In the genomic region with DNA sequence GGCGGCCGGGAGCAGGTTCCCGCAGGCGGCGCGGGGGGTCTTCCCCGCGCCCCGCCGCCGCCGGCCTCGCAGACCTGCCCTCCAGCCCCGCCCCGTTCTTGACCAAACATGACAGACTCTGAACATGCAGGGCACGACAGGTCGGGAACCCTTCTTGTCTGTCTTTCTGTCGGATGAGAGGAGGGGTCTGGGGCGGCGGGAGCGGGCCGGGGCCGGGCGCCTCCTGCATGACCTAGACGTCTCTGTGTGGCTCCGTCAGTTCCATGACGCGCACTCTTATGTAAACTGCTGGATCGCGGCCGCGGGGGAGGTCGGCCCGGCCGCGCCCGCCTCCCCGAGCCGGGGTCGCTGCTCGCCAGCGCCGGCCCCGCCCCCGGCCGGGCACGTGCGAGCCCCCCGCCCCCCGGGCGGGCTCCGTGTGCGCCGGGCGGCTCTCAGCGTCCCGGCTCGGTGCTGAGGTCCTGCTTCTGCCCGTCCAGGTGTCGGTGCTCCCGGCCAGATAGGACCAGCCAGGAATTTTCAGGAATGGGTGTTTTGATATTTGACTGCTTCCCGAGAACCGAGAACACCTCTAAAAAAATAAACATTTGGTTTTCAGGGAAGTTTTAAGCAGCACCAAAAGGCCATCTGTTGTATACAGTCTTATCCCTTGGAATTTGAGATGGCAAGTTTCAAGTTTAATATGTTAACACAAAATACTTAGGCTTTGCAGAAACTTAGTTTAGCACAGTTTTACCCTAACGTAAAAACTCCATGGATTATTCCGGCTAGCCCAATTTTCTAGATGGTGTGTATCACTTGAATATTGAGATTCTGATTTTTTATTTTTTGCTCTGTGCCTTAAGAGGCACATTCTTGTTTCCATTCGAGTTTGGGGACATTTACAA, we compare ENCODE assay signal across 8 cellular contexts. TPM values are rescaled to one million over a fixed set of nuclear protein-coding genes. Genes with fewer than 3 reads are reported as not detected.
DNase-seq lines count a peak whose midpoint lies in the region; ATAC-seq, FAIRE-seq and TF ChIP-seq lines count a peak whose summit lies in the region.

No MANE protein-coding gene starts in this region.

- peak; percentile 46 to 84 for TF ChIP-seq POLR2A in thyroid gland (IDR thresholded peaks at IDR 0.05)

- no peak for FAIRE-seq in pancreas (lab: Jason Lieb, UNC)

- peaks cover 0 to 14% (median 6%) of the 10 kb centered on the region in 3 donors for H3K4me1 ChIP-seq in pancreas
- H3K4me1 ChIP-seq in thyroid gland: peaks cover 11 to 17% of the 10 kb centered on the region in 2 donors

- H3K9me3 ChIP-seq in pancreas (no peaks in the 10 kb centered on the region), thyroid gland (no peaks in the 10 kb centered on the region)

- H3K9me3 Mint-ChIP-seq in HFFc6: no peaks in the 10 kb centered on the region
- H3K9me3 Mint-ChIP-seq in activated naive CD8-positive, alpha-beta T cell treated with anti-CD3 and anti-CD28 coated beads for 36 hours: no peaks in the 10 kb centered on the region

- WGBS in pancreas, 2 donors: 1% methylated on average over 61 to 66 of the region's 66 CpGs
- 2% methylated on average over 23 of the region's 66 CpGs for WGBS in thyroid gland, 2 donors

- H3K36me3 Mint-ChIP-seq in HFFc6 (ENCODE audit: low read depth): no peaks in the 10 kb centered on the region
- no peaks in the 10 kb centered on the region for H3K36me3 Mint-ChIP-seq in activated naive CD8-positive, alpha-beta T cell treated with anti-CD3 and anti-CD28 coated beads for 36 hours

- peak overlapping the region; percentile 92 for H3K4me3 Mint-ChIP-seq in HFFc6
- peak overlapping the region; percentile 92 for H3K4me3 Mint-ChIP-seq in activated naive CD8-positive, alpha-beta T cell treated with anti-CD3 and anti-CD28 coated beads for 36 hours

- no peaks in the 10 kb centered on the region for H3K27me3 Mint-ChIP-seq in HFFc6 (ENCODE audit: insufficient read depth)
- no peaks in the 10 kb centered on the region for H3K27me3 Mint-ChIP-seq in activated naive CD8-positive, alpha-beta T cell treated with anti-CD3 and anti-CD28 coated beads for 36 hours

- DNase-seq in HFFc6: peak; percentile 60
- DNase-seq in NAMALWA (ENCODE audit: low spot score): peak; percentile 90
- DNase-seq in SKM-1 treated with dmso at 0.1 percent for 144 hours (lab: John Stamatoyannopoulos, UW; ENCODE audit: unreplicated experiment): peak; percentile 65
- peak; percentile 83 for DNase-seq in activated naive CD8-positive, alpha-beta T cell treated with anti-CD3 and anti-CD28 coated beads for 36 hours
- DNase-seq in Right ventricle myocardium inferior (ENCODE audit: missing footprints): peak; percentile 93
- peak; percentile 90 to 95 (median 92) for DNase-seq in pancreas
- peak; percentile 91 to 92 for DNase-seq in thyroid gland

- H3K27me3 ChIP-seq in pancreas (no peaks in the 10 kb centered on the region), thyroid gland (no peaks in the 10 kb centered on the region)

- ATAC-seq in Right ventricle myocardium inferior: peak; percentile 89
- peak; percentile 81 to 89 (median 87) for ATAC-seq in pancreas

- peak overlapping the region; percentile 100 for H3K27ac ChIP-seq in pancreas
- H3K27ac ChIP-seq in thyroid gland: peak overlapping the region; percentile 95 to 100 (median 100)

- TF ChIP-seq CTCF in HFFc6 (IDR thresholded peaks at IDR 0.05): no peak
- no peak for TF ChIP-seq CTCF in pancreas (IDR thresholded peaks at IDR 0.05)
- no peak for TF ChIP-seq CTCF in thyroid gland (IDR thresholded peaks at IDR 0.05)

- intact Hi-C loops in Right ventricle myocardium inferior (cut with DNase I) (loop anchor here (1.0 to 2.0 kb wide), 2 partner anchors 21 to 221 kb away; partner anchors contain the start of genes TMEM87B and ZC3H8), pancreas (cut with DNase I) (no loop called here), thyroid gland (cut with DNase I) (no loop called here)

- peak overlapping the region; percentile 95 for H3K27ac Mint-ChIP-seq in HFFc6
- peak overlapping the region; percentile 98 for H3K27ac Mint-ChIP-seq in activated naive CD8-positive, alpha-beta T cell treated with anti-CD3 and anti-CD28 coated beads for 36 hours

- H3K4me3 ChIP-seq in GM08714 (ENCODE audit: low read length) (peak overlapping the region; percentile 73), pancreas (peak overlapping the region; percentile 58 to 92 (median 88)), thyroid gland (replicated peaks in 1 of 3) (peak overlapping the region; percentile 44 to 97 (median 78))

- peaks cover 12% of the 10 kb centered on the region for H3K4me1 Mint-ChIP-seq in HFFc6 (ENCODE audit: low read depth)
- peaks cover 29% of the 10 kb centered on the region for H3K4me1 Mint-ChIP-seq in activated naive CD8-positive, alpha-beta T cell treated with anti-CD3 and anti-CD28 coated beads for 36 hours

- H3K36me3 ChIP-seq in pancreas (no peaks in the 10 kb centered on the region), thyroid gland (no peaks in the 10 kb centered on the region)

RNA-seq across cellular contexts. Expression of gene ZC3H6, which starts 0.7 kb away (rescaled TPM):
- total RNA-seq in HFFc6 (2021; fragmentation: NEBNext Ultra II Directional; extraction: Animal tissue kit (Norgen Biotek cat#: 25700)): 1 to 10 TPM; 3.8 to 6.1 (median 5.0) TPM
- total RNA-seq in activated naive CD8-positive, alpha-beta T cell treated with anti-CD3 and anti-CD28 coated beads for 36 hours: 1 to 10 TPM; 7.6 to 7.7 TPM
- 16.1 TPM for total RNA-seq in Right ventricle myocardium inferior
- 1 to 10 TPM; 5.4 to 9.3 (median 6.3) TPM for total RNA-seq in pancreas
- polyA plus RNA-seq in pancreas: 1 to 10 TPM; 2.0 to 2.4 TPM
- 10 to 100 TPM; 17.4 to 20.1 (median 19.0) TPM for total RNA-seq in thyroid gland

RNA-seq across cellular contexts. Expression of gene ZC3H8, which starts 21.3 kb away (rescaled TPM):
- 1 to 10 TPM; 1.9 to 4.3 (median 3.4) TPM for total RNA-seq in HFFc6 (2021; fragmentation: NEBNext Ultra II Directional; extraction: Animal tissue kit (Norgen Biotek cat#: 25700))
- 10 to 100 TPM; 23.7 to 26.8 TPM for total RNA-seq in activated naive CD8-positive, alpha-beta T cell treated with anti-CD3 and anti-CD28 coated beads for 36 hours
- 10.6 TPM for total RNA-seq in Right ventricle myocardium inferior
- 1 to 10 TPM; 3.1 to 8.6 (median 4.5) TPM for total RNA-seq in pancreas
- polyA plus RNA-seq in pancreas: 1 to 10 TPM; 3.9 to 4.7 TPM
- total RNA-seq in thyroid gland: 10 to 100 TPM; 26.9 to 68.1 (median 43.1) TPM

Comparison
In these comparisons a context has a peak if more than half of its experiments do, and no peak if none do; other contexts are left out.
1. Peak in every context shown above with its lines: DNase-seq, ATAC-seq, H3K4me3 ChIP-seq and H3K27ac ChIP-seq.